22 cellular contexts compared by ENCODE assay signal in the genomic region with DNA sequence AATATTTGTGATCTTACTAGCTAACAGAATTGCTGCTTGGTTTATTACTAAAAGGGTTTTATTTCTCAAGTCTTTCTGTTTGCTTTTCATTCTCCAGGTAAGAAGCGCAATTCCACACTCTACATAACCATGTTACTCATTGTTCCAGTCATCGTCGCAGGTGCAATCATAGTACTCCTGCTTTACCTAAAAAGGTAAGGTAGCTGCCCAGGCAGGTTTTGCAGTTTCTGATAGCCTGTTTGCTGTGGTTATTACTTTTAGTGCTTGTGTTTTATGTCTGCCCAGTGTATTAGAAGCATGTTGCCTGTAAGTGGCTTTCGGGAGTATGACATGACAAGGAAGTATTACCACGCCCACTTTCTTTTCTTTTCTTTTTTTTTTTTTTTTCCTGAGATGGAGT. TPM values are rescaled to one million over a fixed set of nuclear protein-coding genes. Genes with fewer than 3 reads are reported as not detected.
DNase-seq lines count a peak whose midpoint lies in the region; ATAC-seq, FAIRE-seq and TF ChIP-seq lines count a peak whose summit lies in the region.
"Had no signal": no experiment of that assay in that cellular context is flagged by ENCODE, and none has a peak within 500 bp of the region (broad histone marks: within the 10 kb centered on the region; RNA-seq: fewer than 3 reads in every experiment).

No MANE protein-coding gene starts in this region.

- H3K36me3 ChIP-seq in RWPE2 (ENCODE audit: low read depth): no peaks in the 10 kb centered on the region
- peaks cover 19% of the 10 kb centered on the region for H3K36me3 ChIP-seq in lower lobe of right lung

- H3K9me3 ChIP-seq in RWPE2 (ENCODE audit: severe bottlenecking) (no peaks in the 10 kb centered on the region), lower lobe of right lung (no peaks in the 10 kb centered on the region)

- H3K4me1 ChIP-seq in RWPE2 (ENCODE audit: insufficient read depth, poor library complexity, severe bottlenecking) (peaks cover 6% of the 10 kb centered on the region), lower lobe of right lung (no peaks in the 10 kb centered on the region)
- H3K4me1 ChIP-seq: BLaER1 treated with 17β-estradiol and CSF1 and Interleukin-3, amounts not matched to agents 10 nM and 100 nM had no signal

- intact Hi-C loops in lower lobe of right lung (cut with DNase I): no loop called here

- DNase-seq in SIG-M5 treated with dmso at 0.1 percent for 504 hours (lab: John Stamatoyannopoulos, UW; ENCODE audit: unreplicated experiment) (peak; percentile 49), SIG-M5 (lab: John Stamatoyannopoulos, UW) (no peak), RWPE2 (ENCODE audit: low spot score) (no peak), lower lobe of right lung (no peak), coronary artery (ENCODE audit: low spot score) (no peak), D721Med (ENCODE audit: insufficient read length, low spot score) (no peak), T1000 (lab: John Stamatoyannopoulos, UW) (no peak)
- DNase-seq: central memory CD4-positive, alpha-beta T cell; DMS153; effector CD8-positive, alpha-beta T cell; head of caudate nucleus; immature natural killer cell; KBM-7; mesendoderm; NCI-H1048; NCI-H345; SHP77 had no signal

- H3K27ac ChIP-seq in RWPE2 (ENCODE audit: poor library complexity, severe bottlenecking) (peak overlapping the region; percentile 5), lower lobe of right lung (no peak overlapping the region), coronary artery (no peak overlapping the region)
- H3K27ac ChIP-seq: BLaER1 treated with 17β-estradiol and CSF1 and Interleukin-3, amounts not matched to agents 10 nM and 100 nM; skin epidermis had no signal

- ATAC-seq in RWPE2 (ENCODE audit: low read depth): peak; percentile 94
- ATAC-seq in lower lobe of right lung: peak; percentile 90 to 91
- ATAC-seq in HG03469 (IDR thresholded peaks at IDR 0.05; ENCODE audit: unreplicated experiment): no peak
- ATAC-seq: activated CD4-positive, CD25-positive, alpha-beta regulatory T cell treated with anti-CD3 and anti-CD28 coated beads, Interleukin-2, amount 50 U/mL, for 24 hours had no signal

- no peak for FAIRE-seq in D721Med (lab: Jason Lieb, UNC)

- TF ChIP-seq CTCF in RWPE2 (IDR thresholded peaks at IDR 0.05; ENCODE audit: poor library complexity, severe bottlenecking) (no peak), lower lobe of right lung (IDR thresholded peaks at IDR 0.05) (no peak), coronary artery (IDR thresholded peaks at IDR 0.05) (no peak), D721Med (IDR thresholded peaks at IDR 0.05; ENCODE audit: insufficient read depth, missing control alignments) (no peak)

- no peak overlapping the region for H3K4me3 ChIP-seq in RWPE2 (ENCODE audit: severe bottlenecking)
- H3K4me3 ChIP-seq in lower lobe of right lung: no peak overlapping the region
- no peak overlapping the region for H3K4me3 ChIP-seq in coronary artery
- H3K4me3 ChIP-seq: BLaER1 treated with 17β-estradiol and CSF1 and Interleukin-3, amounts not matched to agents 10 nM and 100 nM; skin epidermis had no signal

- H3K27me3 ChIP-seq in RWPE2 (ENCODE audit: insufficient read depth, poor library complexity, severe bottlenecking) (no peaks in the 10 kb centered on the region), lower lobe of right lung (ENCODE audit: low read depth) (no peaks in the 10 kb centered on the region)
- H3K27me3 ChIP-seq: BLaER1 treated with 17β-estradiol and CSF1 and Interleukin-3, amounts not matched to agents 10 nM and 100 nM had no signal

RNA-seq across cellular contexts. Expression of a gene that starts 46.4 kb away (rescaled TPM):
- 84.0 TPM for total RNA-seq in lower lobe of right lung
- total RNA-seq: T-helper 2 cell treated with Interferon-gamma antibody and Interleukin-4, amounts not matched to agents 100 ng/mL and 5 ng/mL, for 36 hours had no signal

RNA-seq across cellular contexts. Expression of a gene that starts 49.8 kb away (rescaled TPM):
- not detected for total RNA-seq in lower lobe of right lung
- total RNA-seq: T-helper 2 cell treated with Interferon-gamma antibody and Interleukin-4, amounts not matched to agents 100 ng/mL and 5 ng/mL, for 36 hours had no signal
